Comparison of ENCODE assay signal across 8 cellular contexts in the genomic region with DNA sequence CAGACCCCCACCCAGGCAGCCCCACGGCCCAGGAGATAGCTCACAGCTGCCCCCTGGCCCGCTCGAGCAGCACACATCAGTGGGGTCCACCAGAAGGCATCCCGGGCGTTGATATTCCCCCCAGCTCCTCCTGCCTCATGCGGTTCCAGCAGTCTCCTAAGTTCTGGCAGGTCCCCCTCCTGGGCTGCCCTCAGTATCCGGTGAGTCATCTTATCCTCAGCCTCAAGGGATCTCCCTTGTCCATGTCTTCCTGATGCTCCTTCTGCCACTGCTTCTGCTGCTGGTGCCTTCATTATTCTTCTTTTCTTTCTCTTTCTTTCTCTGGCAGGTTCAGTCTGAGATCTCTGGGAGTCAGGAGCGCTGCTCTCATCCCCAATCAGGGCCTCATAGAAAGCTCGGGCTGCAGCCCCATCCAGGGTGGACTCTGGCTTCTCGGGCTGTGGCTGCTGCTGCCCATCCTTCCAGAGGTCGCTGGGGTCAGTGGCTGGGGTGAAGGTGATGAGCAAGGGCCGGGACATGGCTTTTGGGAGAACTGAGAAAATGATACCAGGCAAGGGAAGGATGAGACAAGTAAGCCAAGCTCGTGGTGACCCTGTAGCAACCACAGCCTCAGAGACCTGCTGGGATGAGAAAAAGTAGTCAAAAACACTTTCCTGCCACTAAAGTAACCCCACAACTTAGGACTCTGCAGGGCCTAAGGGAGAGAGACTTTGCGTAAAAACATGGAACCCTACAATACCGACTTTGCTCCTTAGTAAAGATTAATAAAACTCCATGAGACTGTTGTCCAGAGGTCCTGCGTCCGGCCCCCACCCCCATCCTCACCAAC. TPM values are rescaled to one million over a fixed set of nuclear protein-coding genes. Genes with fewer than 3 reads are reported as not detected.
DNase-seq lines count a peak whose midpoint lies in the region; ATAC-seq and FAIRE-seq lines count a peak whose summit lies in the region.

No MANE protein-coding gene starts in this region.

- FAIRE-seq in GM19239 (lab: Jason Lieb, UNC) = no peak

- H3K9me3 ChIP-seq in ectodermal cell (ENCODE audit: control insufficient read depth, low read length) = no peaks in the 10 kb centered on the region
- no peaks in the 10 kb centered on the region for H3K9me3 ChIP-seq in naive thymus-derived CD4-positive, alpha-beta T cell (ENCODE audit: control insufficient read depth in 2 of 3, low read length in 3 of 3)

- H3K36me3 ChIP-seq in ectodermal cell (ENCODE audit: control insufficient read depth, insufficient read depth, low read length) = peaks cover 17% of the 10 kb centered on the region
- peaks cover 6 to 32% (median 9%) of the 10 kb centered on the region in 3 experiments for H3K36me3 ChIP-seq in naive thymus-derived CD4-positive, alpha-beta T cell (ENCODE audit: control insufficient read depth in 2 of 3, insufficient read depth in 3 of 3, low read length in 3 of 3)

- H3K27me3 Mint-ChIP-seq in naive thymus-derived CD4-positive, alpha-beta T cell = peaks cover 0 to 2% (median 0%) of the 10 kb centered on the region in 5 donors

- POLR2A ChIA-PET in naive thymus-derived CD4-positive, alpha-beta T cell (lab: Charles Lee) = interaction anchor here (0.6 to 7.1 kb wide), 31 partner anchors 10 to 1540 kb away, joined by 3 to 193 read pairs (median 4); a partner anchor contains a TSS

- H3K27ac ChIP-seq in ectodermal cell (ENCODE audit: insufficient read depth, low read depth, low read length, poor library complexity, severe bottlenecking) = peak overlapping the region; percentile 94
- H3K27ac ChIP-seq in naive thymus-derived CD4-positive, alpha-beta T cell (ENCODE audit: low read depth, low read length) = peak overlapping the region; percentile 97

- CTCF ChIA-PET in naive thymus-derived CD4-positive, alpha-beta T cell (lab: Charles Lee) = interaction anchor here (0.7 to 2.7 kb wide), 6 partner anchors 10 to 141 kb away, joined by 3 to 19 read pairs (median 4); a partner anchor contains a TSS

- H3K36me3 Mint-ChIP-seq in naive thymus-derived CD4-positive, alpha-beta T cell = peaks cover 7 to 44% (median 11%) of the 10 kb centered on the region in 5 donors

- peak overlapping the region; percentile 74 for H3K4me3 ChIP-seq in ectodermal cell (ENCODE audit: insufficient read depth, low read depth, low read length)
- H3K4me3 ChIP-seq in naive thymus-derived CD4-positive, alpha-beta T cell (ENCODE audit: low read length) = peak overlapping the region; percentile 91

- intact Hi-C loops in naive thymus-derived CD4-positive, alpha-beta T cell (cut with micrococcal nuclease) = loop anchor here (2.0 to 10.0 kb wide), 6 partner anchors 75 to 1751 kb away; a partner anchor contains a TSS

- 44 to 46% methylated on average over 17 of the region's 17 CpGs for WGBS in ectodermal cell, 2 experiments

- H3K9me3 Mint-ChIP-seq in naive thymus-derived CD4-positive, alpha-beta T cell = peaks cover 0 to 2% (median 0%) of the 10 kb centered on the region in 11 donors

- peaks cover 22% of the 10 kb centered on the region for H3K4me1 ChIP-seq in ectodermal cell (ENCODE audit: control insufficient read depth, insufficient read depth, low read length)
- peaks cover 40 to 52% of the 10 kb centered on the region in 2 donors for H3K4me1 ChIP-seq in naive thymus-derived CD4-positive, alpha-beta T cell (ENCODE audit: control insufficient read depth in 2 of 2, insufficient read depth in 2 of 2, low read length in 2 of 2)

- DNase-seq in activated CD8-positive, alpha-beta memory T cell treated with anti-CD3 and anti-CD28 coated beads, Interleukin-2, amount 50 U/mL, for 48 hours = peak; percentile 63
- DNase-seq in activated CD8-positive, alpha-beta memory T cell treated with anti-CD3 and anti-CD28 coated beads for 24 hours = no peak
- DNase-seq in RPMI7951 (ENCODE audit: low read depth) = peak; percentile 93
- DNase-seq in naive thymus-derived CD4-positive, alpha-beta T cell = peak in 2 of 9 donors; percentile 18 to 33
- DNase-seq in activated CD4-positive, CD25-positive, alpha-beta regulatory T cell (lab: John Stamatoyannopoulos, UW) = no peak
- no peak for DNase-seq in GM19239 (ENCODE audit: insufficient read length, low spot score)
- DNase-seq in central memory CD4-positive, alpha-beta T cell = no peak

- ATAC-seq in naive thymus-derived CD4-positive, alpha-beta T cell = no peak

- peak overlapping the region; percentile 93 to 99 (median 96) for H3K4me3 Mint-ChIP-seq in naive thymus-derived CD4-positive, alpha-beta T cell

- H3K27me3 ChIP-seq in ectodermal cell (ENCODE audit: control insufficient read depth, insufficient read depth, low read length, poor library complexity, severe bottlenecking) = no peaks in the 10 kb centered on the region
- no peaks in the 10 kb centered on the region for H3K27me3 ChIP-seq in naive thymus-derived CD4-positive, alpha-beta T cell (ENCODE audit: control insufficient read depth in 2 of 2, insufficient read depth in 2 of 2, low read length in 2 of 2)

- peaks cover 37 to 87% (median 76%) of the 10 kb centered on the region in 7 donors for H3K4me1 Mint-ChIP-seq in naive thymus-derived CD4-positive, alpha-beta T cell

- H3K27ac Mint-ChIP-seq in naive thymus-derived CD4-positive, alpha-beta T cell = peak overlapping the region; percentile 94 to 99 (median 98)

RNA-seq across cellular contexts. Expression of a gene that starts 0.6 kb away (rescaled TPM):
- 20.0 and 22.5 TPM in 2 replicates for total RNA-seq in RPMI7951 (2014; rRNA removed; shearing (Covaris generic))
- polyA plus RNA-seq in ectodermal cell (2013, experiment 1 of 4) = 30.6 TPM
- 31.8 TPM for polyA plus RNA-seq in ectodermal cell (2013, experiment 2 of 4)
- 27.9 TPM for polyA plus RNA-seq in ectodermal cell (2013, experiment 3 of 4)
- polyA plus RNA-seq in ectodermal cell (2013, experiment 4 of 4) = 27.0 TPM
- 10 to 100 TPM; 12.8 to 35.1 (median 28.9) TPM for total RNA-seq in naive thymus-derived CD4-positive, alpha-beta T cell
- polyA plus RNA-seq in naive thymus-derived CD4-positive, alpha-beta T cell = 10 to 100 TPM; 24.0 to 27.2 TPM

RNA-seq across cellular contexts. Expression of a gene that starts 1.7 kb away (rescaled TPM):
- total RNA-seq in RPMI7951 (2014; rRNA removed; shearing (Covaris generic)) = 371 and 469 TPM in 2 replicates
- 225 TPM for polyA plus RNA-seq in ectodermal cell (2013, experiment 1 of 4)
- 213 TPM for polyA plus RNA-seq in ectodermal cell (2013, experiment 2 of 4)
- polyA plus RNA-seq in ectodermal cell (2013, experiment 3 of 4) = 176 TPM
- polyA plus RNA-seq in ectodermal cell (2013, experiment 4 of 4) = 197 TPM
- 100 to 1,000 TPM; 101 to 215 (median 133) TPM for total RNA-seq in naive thymus-derived CD4-positive, alpha-beta T cell
- polyA plus RNA-seq in naive thymus-derived CD4-positive, alpha-beta T cell = 100 to 1,000 TPM; 260 to 275 TPM

RNA-seq across cellular contexts. Expression of a gene that starts 3.6 kb away (rescaled TPM):
- total RNA-seq in RPMI7951 (2014; rRNA removed; shearing (Covaris generic)) = 13.9 and 18.6 TPM in 2 replicates
- polyA plus RNA-seq in ectodermal cell (2013, experiment 1 of 4) = 14.2 TPM
- polyA plus RNA-seq in ectodermal cell (2013, experiment 2 of 4) = 14.9 TPM
- 10.1 TPM for polyA plus RNA-seq in ectodermal cell (2013, experiment 3 of 4)
- polyA plus RNA-seq in ectodermal cell (2013, experiment 4 of 4) = 10.9 TPM
- total RNA-seq in naive thymus-derived CD4-positive, alpha-beta T cell = 10 to 100 TPM; 14.0 to 32.8 (median 23.2) TPM
- polyA plus RNA-seq in naive thymus-derived CD4-positive, alpha-beta T cell = 10 to 100 TPM; 22.3 to 33.7 TPM

RNA-seq across cellular contexts. Expression of a gene that starts 5.6 kb away (rescaled TPM):
- total RNA-seq in RPMI7951 (2014; rRNA removed; shearing (Covaris generic)) = 0.36 and 1.3 TPM in 2 replicates
- 19.7 TPM for polyA plus RNA-seq in ectodermal cell (2013, experiment 1 of 4)
- 21.7 TPM for polyA plus RNA-seq in ectodermal cell (2013, experiment 2 of 4)
- polyA plus RNA-seq in ectodermal cell (2013, experiment 3 of 4) = 16.2 TPM
- polyA plus RNA-seq in ectodermal cell (2013, experiment 4 of 4) = 17.0 TPM
- total RNA-seq in naive thymus-derived CD4-positive, alpha-beta T cell = 10 to 100 TPM; 27.7 to 51.0 (median 42.9) TPM
- not detected for polyA plus RNA-seq in naive thymus-derived CD4-positive, alpha-beta T cell

RNA-seq across cellular contexts. Expression of a gene that starts 8.5 kb away (rescaled TPM):
- 2.5 and 3.4 TPM in 2 replicates for total RNA-seq in RPMI7951 (2014; rRNA removed; shearing (Covaris generic))
- polyA plus RNA-seq in ectodermal cell (2013, experiment 1 of 4) = 4.8 TPM
- polyA plus RNA-seq in ectodermal cell (2013, experiment 2 of 4) = 4.1 TPM
- 4.4 TPM for polyA plus RNA-seq in ectodermal cell (2013, experiment 3 of 4)
- polyA plus RNA-seq in ectodermal cell (2013, experiment 4 of 4) = 4.1 TPM
- total RNA-seq in naive thymus-derived CD4-positive, alpha-beta T cell = 1 to 10 TPM in 4 of 5 experiments, under 1 TPM in 1; 0.78 to 4.3 (median 2.8) TPM
- 1 to 10 TPM; 3.8 to 5.0 TPM for polyA plus RNA-seq in naive thymus-derived CD4-positive, alpha-beta T cell

Comparison
In these comparisons a context has a peak if more than half of its experiments do, and no peak if none do; other contexts are left out.
1. DNase-seq: peak in activated CD8-positive, alpha-beta memory T cell treated with anti-CD3 and anti-CD28 coated beads, Interleukin-2, amount 50 U/mL, for 48 hours (single experiment) and RPMI7951 (single experiment); none in activated CD8-positive, alpha-beta memory T cell treated with anti-CD3 and anti-CD28 coated beads for 24 hours (single experiment), activated CD4-positive, CD25-positive, alpha-beta regulatory T cell (0 of 4), GM19239 (single experiment) and central memory CD4-positive, alpha-beta T cell (single experiment).